In the genomic region with DNA sequence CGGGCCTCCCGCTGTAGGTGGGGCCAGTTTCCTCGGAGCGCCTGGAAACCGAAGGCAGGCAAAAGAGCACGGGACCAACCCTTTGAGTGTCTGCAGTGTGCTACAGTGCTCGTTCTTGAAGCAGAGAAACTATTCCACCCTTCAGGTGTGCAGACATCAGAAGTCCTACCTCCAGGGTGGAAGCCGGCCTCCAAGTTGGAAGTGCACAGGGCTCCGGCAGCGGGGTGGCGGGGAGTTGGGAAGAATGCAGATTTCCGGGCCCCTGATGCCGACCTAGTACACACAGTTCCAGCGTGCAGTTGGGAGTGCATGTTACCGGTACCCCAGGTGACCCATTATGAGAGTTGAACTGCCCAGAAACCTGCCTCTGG, we compare ENCODE assay signal across 9 cellular contexts. TPM values are rescaled to one million over a fixed set of nuclear protein-coding genes. Genes with fewer than 3 reads are reported as not detected.
DNase-seq lines count a peak whose midpoint lies in the region; ATAC-seq, FAIRE-seq and TF ChIP-seq lines count a peak whose summit lies in the region.
"Had no signal": no experiment of that assay in that cellular context is flagged by ENCODE, and none has a peak within 500 bp of the region (broad histone marks: within the 10 kb centered on the region; RNA-seq: fewer than 3 reads in every experiment).

No MANE protein-coding gene starts in this region.

- ATAC-seq in GM12878: no peak
- ATAC-seq in upper lobe of left lung (ENCODE audit: low FRiP score in 2 of 2): no peak

- no peak overlapping the region for H3K23ac ChIP-seq in mesenchymal stem cell (ENCODE audit: low read length in 2 of 2)

- no peak overlapping the region for H2AK5ac ChIP-seq in mesenchymal stem cell (ENCODE audit: low read length, severe bottlenecking)

- 42% methylated on average over 15 of the region's 15 CpGs for WGBS in GM12878 (ENCODE audit: insufficient coverage, insufficient replicate concordance, low lambda C conversion rate, missing lambda C conversion rate)
- 59% methylated on average over 15 of the region's 15 CpGs for WGBS in mesenchymal stem cell
- WGBS in upper lobe of left lung, 2 donors: 45% methylated on average over 8 to 13 of the region's 15 CpGs

- peak overlapping the region; percentile 93 for H3K27ac Mint-ChIP-seq in activated naive CD4-positive, alpha-beta T cell treated with anti-CD3 and anti-CD28 coated beads, Interleukin-2, amount 10 ng/mL, durations not matched to agents 7 days and 5 days

- H2BK15ac ChIP-seq in mesenchymal stem cell (ENCODE audit: low read depth, poor library complexity, severe bottlenecking): no peak overlapping the region

- no peak overlapping the region for H4K8ac ChIP-seq in mesenchymal stem cell (ENCODE audit: low read length)

- peaks cover 46% of the 10 kb centered on the region for H3K36me3 Mint-ChIP-seq in activated naive CD4-positive, alpha-beta T cell treated with anti-CD3 and anti-CD28 coated beads, Interleukin-2, amount 10 ng/mL, durations not matched to agents 7 days and 5 days

- in situ Hi-C loops in GM12878 (cut with MboI): loop anchor here (5.0 to 25.0 kb wide), 5 partner anchors 65 to 1283 kb away; partner anchors contain the start of genes ARHGAP11A and ARHGAP11B

- H3K4me3 ChIP-seq in GM12878 (peak overlapping the region; percentile 91), mesenchymal stem cell (ENCODE audit: insufficient read depth in 1 of 2, low read depth in 1 of 2, low read length in 2 of 2) (peak overlapping the region in 1 of 2 experiments; percentile 94), upper lobe of left lung (peak overlapping the region; percentile 70 to 93 (median 74))

- H3K9me3 ChIP-seq in GM12878 (replicated peaks; ENCODE audit: control insufficient read depth, insufficient read depth, low read length): no peaks in the 10 kb centered on the region
- H3K9me3 ChIP-seq in mesenchymal stem cell (ENCODE audit: control insufficient read depth, low read length): no peaks in the 10 kb centered on the region
- no peaks in the 10 kb centered on the region for H3K9me3 ChIP-seq in upper lobe of left lung
- H3K9me3 ChIP-seq: HAP-1 had no signal

- peaks cover 64% of the 10 kb centered on the region for H3K4me1 Mint-ChIP-seq in activated naive CD4-positive, alpha-beta T cell treated with anti-CD3 and anti-CD28 coated beads, Interleukin-2, amount 10 ng/mL, durations not matched to agents 7 days and 5 days

- no peak for TF ChIP-seq POLR2A in GM12878 (IDR thresholded peaks at IDR 0.05; ENCODE audit: low read depth, low read length)
- TF ChIP-seq POLR2A in upper lobe of left lung (IDR thresholded peaks at IDR 0.05): no peak

- peak overlapping the region; percentile 89 for H3K4me3 Mint-ChIP-seq in activated naive CD4-positive, alpha-beta T cell treated with anti-CD3 and anti-CD28 coated beads, Interleukin-2, amount 10 ng/mL, durations not matched to agents 7 days and 5 days

- H3K36me3 ChIP-seq in GM12878 (ENCODE audit: control insufficient read depth in 2 of 2, insufficient read depth in 2 of 2, low read length in 1 of 2): peaks cover 2 to 5% of the 10 kb centered on the region in 2 experiments; a peak in 2 of 4 replicates
- H3K36me3 ChIP-seq in mesenchymal stem cell (ENCODE audit: control insufficient read depth in 1 of 2, insufficient read depth in 2 of 2, low read depth in 1 of 2, low read length in 2 of 2): peaks cover 0 to 5% of the 10 kb centered on the region in 2 experiments
- no peaks in the 10 kb centered on the region for H3K36me3 ChIP-seq in upper lobe of left lung
- H3K36me3 ChIP-seq: HAP-1 had no signal

- TF ChIP-seq CTCF in GM12878 (IDR thresholded peaks at IDR 0.05 in 2 of 3, conservative IDR thresholded peaks at IDR 0.05 in 1 of 3; ENCODE audit: control insufficient read depth in 2 of 3, extremely low read depth in 1 of 3, insufficient read depth in 1 of 3, low read depth in 3 of 3, low read length in 3 of 3) (no peak), upper lobe of left lung (IDR thresholded peaks at IDR 0.05) (no peak), GM20000 (IDR thresholded peaks at IDR 0.05; ENCODE audit: extremely low read depth, missing control alignments) (no peak)

- BruUV-seq in GM12878 (replicated peaks; lab: Mats Ljungman, UMichigan): no TSS peak

- H3K79me1 ChIP-seq in mesenchymal stem cell (replicated peaks; ENCODE audit: low read length, poor library complexity, severe bottlenecking): peaks cover 28% of the 10 kb centered on the region

- H3K4me2 ChIP-seq in GM12878 (ENCODE audit: control insufficient read depth, insufficient read depth): peak overlapping the region; percentile 85
- no peak overlapping the region for H3K4me2 ChIP-seq in mesenchymal stem cell (ENCODE audit: low read length, poor library complexity, severe bottlenecking)

- peaks cover 8% of the 10 kb centered on the region for H4K20me1 ChIP-seq in GM12878 (ENCODE audit: control insufficient read depth, insufficient read depth)

- H3K4ac ChIP-seq in mesenchymal stem cell (ENCODE audit: low read depth in 1 of 2, low read length in 2 of 2): no peak overlapping the region

- no peaks in the 10 kb centered on the region for H3K9me3 Mint-ChIP-seq in activated naive CD4-positive, alpha-beta T cell treated with anti-CD3 and anti-CD28 coated beads, Interleukin-2, amount 10 ng/mL, durations not matched to agents 7 days and 5 days

- no peak overlapping the region for H2BK120ac ChIP-seq in mesenchymal stem cell (ENCODE audit: low read depth, low read length)

- peak; percentile 23 for FAIRE-seq in GM12878 (lab: Jason Lieb, UNC)

- no peaks in the 10 kb centered on the region for H3K27me3 Mint-ChIP-seq in activated naive CD4-positive, alpha-beta T cell treated with anti-CD3 and anti-CD28 coated beads, Interleukin-2, amount 10 ng/mL, durations not matched to agents 7 days and 5 days

- peaks cover 44% of the 10 kb centered on the region for H3K4me1 ChIP-seq in GM12878 (ENCODE audit: control insufficient read depth, insufficient read depth, low read length)
- peaks cover 20% of the 10 kb centered on the region for H3K4me1 ChIP-seq in mesenchymal stem cell (ENCODE audit: control insufficient read depth, insufficient read depth, low read depth, low read length)
- H3K4me1 ChIP-seq in upper lobe of left lung: peaks cover 60 to 70% (median 64%) of the 10 kb centered on the region in 4 donors

- CTCF ChIA-PET in activated naive CD4-positive, alpha-beta T cell treated with anti-CD3 and anti-CD28 coated beads, Interleukin-2, amount 10 ng/mL, durations not matched to agents 7 days and 5 days (lab: Charles Lee): interaction anchor here (1.0 kb wide), 1 partner anchor 10 kb away, joined by 3 read pairs; no protein-coding TSS in a partner anchor
- CTCF ChIA-PET in GM12878 (lab: Yijun Ruan, JAX): interaction anchor here (1.1 to 1.5 kb wide), 4 partner anchors 66 to 159 kb away, joined by 3 to 6 read pairs (median 4); no protein-coding TSS in a partner anchor

- peak overlapping the region in 1 of 2 experiments; percentile 25 for H3K18ac ChIP-seq in mesenchymal stem cell (ENCODE audit: low read depth in 1 of 2, low read length in 2 of 2)

- intact Hi-C loops in GM12878 (cut with micrococcal nuclease; ENCODE audit: unreplicated experiment): loop anchor here (2.0 to 10.0 kb wide), 4 partner anchors 17 to 425 kb away; partner anchors contain the start of gene FAN1

- H2BK5ac ChIP-seq in mesenchymal stem cell (ENCODE audit: low read depth, low read length, poor library complexity, severe bottlenecking): no peak overlapping the region

- TF ChIP-seq RAD21 in GM12878 (IDR thresholded peaks at IDR 0.05; ENCODE audit: insufficient read depth, low read depth, low read length): no peak

- peak overlapping the region; percentile 80 for H3K9ac ChIP-seq in GM12878 (ENCODE audit: control insufficient read depth, insufficient read depth, low read length)
- peak overlapping the region; percentile 48 for H3K9ac ChIP-seq in mesenchymal stem cell (ENCODE audit: low read length)

- H3K27ac ChIP-seq in GM12878 (ENCODE audit: control insufficient read depth, insufficient read depth) (peak overlapping the region; percentile 87), mesenchymal stem cell (ENCODE audit: low read length, poor library complexity, severe bottlenecking) (no peak overlapping the region), upper lobe of left lung (peak overlapping the region; percentile 97 to 100 (median 98))

- no peak overlapping the region for H2AFZ ChIP-seq in GM12878 (ENCODE audit: control insufficient read depth, low read depth, low read length)
- H2AFZ ChIP-seq in mesenchymal stem cell (ENCODE audit: low read depth, low read length): no peak overlapping the region

- SMC1A ChIA-PET in GM12878 (lab: Charles Lee; ENCODE audit: uncharacterized antibody, unreplicated experiment): interaction anchor here (1.2 to 2.3 kb wide), 11 partner anchors 9 to 105 kb away, joined by 3 to 12 read pairs (median 6); no protein-coding TSS in a partner anchor

- H3K27me3 ChIP-seq in GM12878 (replicated peaks in 1 of 2; ENCODE audit: control insufficient read depth in 2 of 2, insufficient read depth in 2 of 2, low read length in 1 of 2) (no peaks in the 10 kb centered on the region), mesenchymal stem cell (ENCODE audit: control insufficient read depth in 1 of 2, insufficient read depth in 1 of 2, low read length in 2 of 2) (no peaks in the 10 kb centered on the region), upper lobe of left lung (no peaks in the 10 kb centered on the region)

- peaks cover 91% of the 10 kb centered on the region for H3K79me2 ChIP-seq in GM12878 (ENCODE audit: control insufficient read depth, insufficient read depth, low read length)

- RAD21 ChIA-PET in GM12878 (lab: Charles Lee; ENCODE audit: unreplicated experiment): interaction anchor here (0.5 to 2.8 kb wide), 13 partner anchors 9 to 159 kb away, joined by 3 to 19 read pairs (median 6); no protein-coding TSS in a partner anchor

- POLR2A ChIA-PET in GM12878 (lab: Charles Lee): interaction anchor here (0.5 to 7.3 kb wide), 8 partner anchors 9 to 119 kb away, joined by 3 to 112 read pairs (median 4); no protein-coding TSS in a partner anchor

- H3K14ac ChIP-seq in mesenchymal stem cell (ENCODE audit: low read length in 2 of 2): no peak overlapping the region

- no peak overlapping the region for H2BK12ac ChIP-seq in mesenchymal stem cell (ENCODE audit: low read length in 2 of 2)

- DNase-seq in activated naive CD4-positive, alpha-beta T cell treated with anti-CD3 and anti-CD28 coated beads, Interleukin-2, amount 10 ng/mL, durations not matched to agents 7 days and 5 days: no peak
- no peak for DNase-seq in activated naive CD4-positive, alpha-beta T cell treated with Interleukin-2 at 50 U/mL for 16 hours
- no peak for DNase-seq in GM12878 (ENCODE audit: low read depth, low spot score)
- no peak for DNase-seq in mesenchymal stem cell
- DNase-seq in upper lobe of left lung: peak in 1 of 2 donors; percentile 55
- DNase-seq in GM20000 (ENCODE audit: low spot score): no peak
- DNase-seq in occipital lobe (lab: John Stamatoyannopoulos, UW): no peak
- no peak for DNase-seq in NCI-H748 treated with DMSO at 0.1 percent for 48 hours (lab: John Stamatoyannopoulos, UW)

- H4K91ac ChIP-seq in mesenchymal stem cell (ENCODE audit: low read length): no peak overlapping the region

- TF ChIP-seq EP300 in GM12878 (IDR thresholded peaks at IDR 0.05; ENCODE audit: borderline replicate concordance in 1 of 2, control insufficient read depth in 1 of 2, low read depth in 2 of 2, low read length in 2 of 2): no peak
- no peak for TF ChIP-seq EP300 in upper lobe of left lung (IDR thresholded peaks at IDR 0.05)

RNA-seq across cellular contexts. Expression of gene KLF13, which starts 3.0 kb away (rescaled TPM):
- total RNA-seq in GM12878 (2013; cell fraction: nucleolus; rRNA removed): 47.3 and 48.6 TPM in 2 replicates
- 49.3 and 51.8 TPM in 2 replicates for total RNA-seq in GM12878 (2014; rRNA removed)
- 64.7 and 65.1 TPM in 2 replicates for total RNA-seq in GM12878 (2014; rRNA removed; fragmentation: Illumina TruSeq; extraction: Trizol)
- total RNA-seq in GM12878 (2021): 109 and 112 TPM in 2 replicates
- 21.1 TPM for polyA plus RNA-seq in GM12878 (2011; ENCODE audit: low read depth)
- polyA plus RNA-seq in GM12878 (2011; rRNA removed): 71.9 and 72.0 TPM in 2 replicates
- polyA plus RNA-seq in GM12878 (2011; cell fraction: cytosol; rRNA removed): 40.2 and 46.9 TPM in 2 replicates
- 35.3 and 41.2 TPM in 2 replicates for polyA plus RNA-seq in GM12878 (2011; cell fraction: nucleus; rRNA removed)
- 50.2 and 70.7 TPM in 2 replicates for polyA plus RNA-seq in GM12878 (2012)
- polyA plus RNA-seq in GM12878 (2014; fragmentation: Illumina TruSeq; extraction: Trizol): 42.3 and 48.2 TPM in 2 replicates
- polyA plus RNA-seq in GM12878 (2014; fragmentation: Nextera tagmentation; extraction: Ambion mirVana): 10 to 100 TPM; 31.1 to 63.1 TPM
- 51.0 and 52.4 TPM in 2 replicates for polyA plus RNA-seq in GM12878 (2014; rRNA removed)
- 10 to 100 TPM; 20.3 to 24.4 TPM for polyA plus RNA-seq in GM12878 (2016; fragmentation: Nextera tagmentation; extraction: Ambion mirVana)
- 55.7 and 58.5 TPM in 2 replicates for polyA minus RNA-seq in GM12878 (2011; rRNA and poly(A)+ RNA removed)
- polyA minus RNA-seq in GM12878 (2011; cell fraction: cytosol; rRNA and poly(A)+ RNA removed): 23.3 and 37.1 TPM in 2 replicates
- 10.3 and 17.7 TPM in 2 replicates for polyA minus RNA-seq in GM12878 (2011; cell fraction: nucleus; rRNA and poly(A)+ RNA removed)
- polyA plus RNA-seq in mesenchymal stem cell (2013, experiment 1 of 2): 93.2 TPM
- 91.8 TPM for polyA plus RNA-seq in mesenchymal stem cell (2013, experiment 2 of 2)
- total RNA-seq in upper lobe of left lung: 100 to 1,000 TPM; 103 to 231 (median 147) TPM
- total RNA-seq in occipital lobe: 47.9 TPM
